ENCODE assay signal across 9 cellular contexts in genomic region chr13:27621116-27621365, GRCh38. TPM values are rescaled to one million over a fixed set of nuclear protein-coding genes. Genes with fewer than 3 reads are reported as not detected.
A peak's percentile ranks its signal among the peaks of the same experiment; 100 is the strongest.
DNase-seq lines count a peak whose midpoint lies in the region; ATAC-seq, FAIRE-seq and TF ChIP-seq lines count a peak whose summit lies in the region.
"Had no signal": no experiment of that assay in that cellular context is flagged by ENCODE, and none has a peak within 500 bp of the region (broad histone marks: within the 10 kb centered on the region; RNA-seq: fewer than 3 reads in every experiment).

No MANE protein-coding gene starts in this region.

- DNase-seq in DMS 273 (lab: John Stamatoyannopoulos, UW; ENCODE audit: unreplicated experiment) (peak; percentile 63), DMS 273 treated with DMSO at 0.1 percent for 48 hours (lab: John Stamatoyannopoulos, UW) (no peak), PC-3 (no peak), endothelial cell of umbilical vein (ENCODE audit: low read depth, low spot score) (peak; percentile 69), ovary (no peak), amniotic stem cell (lab: John Stamatoyannopoulos, UW) (no peak), MV-4-11 (lab: John Stamatoyannopoulos, UW) (no peak)

- no peak for TF ChIP-seq EP300 in ovary (IDR thresholded peaks at IDR 0.05)

- H3K36me3 ChIP-seq in PC-3 (ENCODE audit: low read depth, low read length) (peaks cover 16% of the 10 kb centered on the region; the same call in 1 of the 2 replicates), endothelial cell of umbilical vein (ENCODE audit: control insufficient read depth in 2 of 2, extremely low read depth in 1 of 2, insufficient read depth in 2 of 2, low read length in 2 of 2) (peaks cover 2 to 4% of the 10 kb centered on the region in 2 experiments), ovary (no peaks in the 10 kb centered on the region)

- no peaks in the 10 kb centered on the region for H3K9me3 ChIP-seq in PC-3 (ENCODE audit: low read length)
- H3K9me3 ChIP-seq in endothelial cell of umbilical vein (replicated peaks; ENCODE audit: control insufficient read depth, insufficient read depth, low read length) = no peaks in the 10 kb centered on the region
- H3K9me3 ChIP-seq in ovary = no peaks in the 10 kb centered on the region

- no peaks in the 10 kb centered on the region for H3F3A ChIP-seq in PC-3 (ENCODE audit: low read length, unreplicated experiment)

- intact Hi-C loops in PC-3 (cut with micrococcal nuclease) (loop anchor here (2.0 to 5.0 kb wide), 3 partner anchors 36 to 170 kb away; partner anchors contain the start of gene MTIF3), endothelial cell of umbilical vein (cut with micrococcal nuclease) (loop anchor here (2.0 to 10.0 kb wide), 4 partner anchors 48 to 206 kb away; partner anchors contain the start of genes GSX1 and MTIF3), ovary (cut with DNase I) (loop anchor here in 2 of 4 donors (10.0 kb wide), 2 partner anchors 166 to 346 kb away; partner anchors contain the start of genes MTIF3 (in 1 of the 2) and RASL11A (in 1 of the 2))

- CTCF ChIA-PET in PC-3 (lab: Charles Lee) = interaction anchor here (0.8 kb wide), 1 partner anchor 65 kb away, joined by 3 read pairs; no protein-coding TSS in a partner anchor
- CTCF ChIA-PET in endothelial cell of umbilical vein (lab: Charles Lee) = interaction anchor here (0.9 to 6.3 kb wide), 13 partner anchors 9 to 333 kb away, joined by 3 to 45 read pairs (median 8); no protein-coding TSS in a partner anchor

- H3K4me2 ChIP-seq in PC-3 (ENCODE audit: low read length) (peak overlapping the region; percentile 96), endothelial cell of umbilical vein (ENCODE audit: insufficient read depth, low read length) (peak overlapping the region; percentile 89)

- no peaks in the 10 kb centered on the region for H3K9me2 ChIP-seq in PC-3 (replicated peaks; ENCODE audit: low read length)

- BruUV-seq in PC-3 (replicated peaks; lab: Mats Ljungman, UMichigan) (no TSS peak), endothelial cell of umbilical vein (replicated peaks; lab: Mats Ljungman, UMichigan) (no TSS peak)

- peaks cover 35% of the 10 kb centered on the region for H3K4me1 ChIP-seq in PC-3 (ENCODE audit: insufficient read depth, low read length)
- peaks cover 17% of the 10 kb centered on the region for H3K4me1 ChIP-seq in endothelial cell of umbilical vein (ENCODE audit: control insufficient read depth, extremely low read depth, insufficient read depth, low read length)
- H3K4me1 ChIP-seq in ovary (ENCODE audit: insufficient read depth) = peaks cover 8% of the 10 kb centered on the region

- H3K79me2 ChIP-seq in PC-3 (ENCODE audit: low read length) = peaks cover 83% of the 10 kb centered on the region
- H3K79me2 ChIP-seq in endothelial cell of umbilical vein (ENCODE audit: control insufficient read depth, insufficient read depth, low read length) = peaks cover 68% of the 10 kb centered on the region

- H3K27ac ChIP-seq in PC-3 (ENCODE audit: low read length) (peak overlapping the region; percentile 84), endothelial cell of umbilical vein (ENCODE audit: insufficient read depth, low read depth, low read length) (peak overlapping the region; percentile 64), ovary (peak overlapping the region; percentile 94 to 96)

- peaks cover 46% of the 10 kb centered on the region for H4K20me1 ChIP-seq in PC-3 (ENCODE audit: low read length)
- H4K20me1 ChIP-seq in endothelial cell of umbilical vein (replicated peaks; ENCODE audit: control insufficient read depth, extremely low read depth, insufficient read depth, low read length) = peaks cover 7% of the 10 kb centered on the region

- FAIRE-seq in endothelial cell of umbilical vein (lab: Jason Lieb, UNC) = no peak
- FAIRE-seq: A204.1 had no signal

- dilution Hi-C loops in endothelial cell of umbilical vein (cut with MboI; ENCODE audit: extremely low pct_ligation_motif_present, low sequenced_read_pairs) = no loop called here

- peak overlapping the region; percentile 93 for H3K9ac ChIP-seq in PC-3 (ENCODE audit: low read length)
- H3K9ac ChIP-seq in endothelial cell of umbilical vein (replicated peaks; ENCODE audit: extremely low read depth, insufficient read depth, low read length) = peak overlapping the region; percentile 80

- POLR2A ChIA-PET in PC-3 (lab: Charles Lee; ENCODE audit: unreplicated experiment) = interaction anchor here (0.6 to 0.7 kb wide), 2 partner anchors 600 to 618 kb away, joined by 3 read pairs; no protein-coding TSS in a partner anchor
- POLR2A ChIA-PET in endothelial cell of umbilical vein (lab: Charles Lee) = interaction anchor here (1.2 to 1.3 kb wide), 2 partner anchors 18 to 21 kb away, joined by 3 read pairs; no protein-coding TSS in a partner anchor

- H3K9me1 ChIP-seq in endothelial cell of umbilical vein (replicated peaks; ENCODE audit: control insufficient read depth, extremely low read depth, insufficient read depth, low read length) = no peaks in the 10 kb centered on the region

- ATAC-seq in PC-3 (no peak; the same call in 1 of the 2 replicates), GM21723 (IDR thresholded peaks at IDR 0.05; ENCODE audit: unreplicated experiment) (no peak)

- no peaks in the 10 kb centered on the region for H3K27me3 ChIP-seq in PC-3 (ENCODE audit: low read length)
- no peaks in the 10 kb centered on the region for H3K27me3 ChIP-seq in endothelial cell of umbilical vein (ENCODE audit: control insufficient read depth in 2 of 2, insufficient read depth in 2 of 2, low read length in 2 of 2)
- no peaks in the 10 kb centered on the region for H3K27me3 ChIP-seq in ovary

- TF ChIP-seq POLR2A in endothelial cell of umbilical vein (IDR thresholded peaks at IDR 0.05; ENCODE audit: low read depth, low read length) (no peak), ovary (IDR thresholded peaks at IDR 0.05) (no peak)

- WGBS in ovary, 3 donors = 0% methylated on average over 8 of the region's 8 CpGs

- H2AFZ ChIP-seq in PC-3 (ENCODE audit: low read length) = peak overlapping the region; percentile 93
- H2AFZ ChIP-seq in endothelial cell of umbilical vein (ENCODE audit: low read depth, low read length) = peak overlapping the region; percentile 66

- no peak for TF ChIP-seq CTCF in PC-3 (conservative IDR thresholded peaks at IDR 0.05; ENCODE audit: low read depth, low read length)
- TF ChIP-seq CTCF in endothelial cell of umbilical vein (IDR thresholded peaks at IDR 0.05; ENCODE audit: extremely low read depth in 1 of 2, insufficient read depth in 1 of 2, low read depth in 1 of 2, low read length in 2 of 2) = no peak
- no peak for TF ChIP-seq CTCF in ovary (IDR thresholded peaks at IDR 0.05)

- H3K4me3 ChIP-seq in PC-3 (ENCODE audit: low read length) = peak overlapping the region; percentile 94
- H3K4me3 ChIP-seq in endothelial cell of umbilical vein (replicated peaks in 1 of 3; ENCODE audit: insufficient read depth in 1 of 3, low read depth in 1 of 3, low read length in 3 of 3) = peak overlapping the region; percentile 65 to 85 (median 83)
- peak overlapping the region; percentile 72 for H3K4me3 ChIP-seq in ovary

TF ChIP-seq in endothelial cell of umbilical vein, 7 proteins besides CTCF, POLR2A, EP300 and RAD21:
- TF ChIP-seq POLR2AphosphoS5 (IDR thresholded peaks at IDR 0.05; ENCODE audit: insufficient read depth, low read depth, low read length) (no peak), MYC (IDR thresholded peaks at IDR 0.05; ENCODE audit: low read depth, low read length) (no peak), FOS (IDR thresholded peaks at IDR 0.05; ENCODE audit: borderline replicate concordance, insufficient read depth, low read length) (no peak), JUN (IDR thresholded peaks at IDR 0.05; ENCODE audit: borderline replicate concordance, insufficient read depth, insufficient read length, low read depth) (no peak), EZH2 (IDR thresholded peaks at IDR 0.05; ENCODE audit: borderline replicate concordance, low read depth, low read length, severe bottlenecking) (no peak), GATA2 (IDR thresholded peaks at IDR 0.05; ENCODE audit: insufficient read depth, insufficient read length, low read depth, low read length) (no peak), MAX (IDR thresholded peaks at IDR 0.05; ENCODE audit: insufficient read depth, insufficient read length) (no peak)

RNA-seq across cellular contexts. Expression of gene POLR1D, which starts 0.7 kb away (rescaled TPM):
- total RNA-seq in PC-3 (2014; rRNA removed) (97.2 and 97.9 TPM in 2 replicates), endothelial cell of umbilical vein (104 and 111 TPM in 2 replicates), ovary (100 to 1,000 TPM in 6 of 7 donors, 10 to 100 TPM in 1; 83.7 to 194 (median 115) TPM)
- polyA plus RNA-seq in endothelial cell of umbilical vein (78.1 and 90.7 TPM in 2 replicates), ovary (100 to 1,000 TPM; 174 to 223 TPM)
- polyA plus RNA-seq in endothelial cell of umbilical vein (2011; cell fraction: cytosol; rRNA removed) = 121 and 122 TPM in 2 replicates
- 79.7 and 90.2 TPM in 2 replicates for polyA plus RNA-seq in endothelial cell of umbilical vein (2011; cell fraction: nucleus; rRNA removed)
- 139 and 175 TPM in 2 replicates for polyA plus RNA-seq in endothelial cell of umbilical vein (2012)
- 33.9 and 38.6 TPM in 2 replicates for polyA minus RNA-seq in endothelial cell of umbilical vein
- polyA minus RNA-seq in endothelial cell of umbilical vein (2011; cell fraction: cytosol; rRNA and poly(A)+ RNA removed) = 30.8 TPM
- 26.5 and 28.6 TPM in 2 replicates for polyA minus RNA-seq in endothelial cell of umbilical vein (2011; cell fraction: nucleus; rRNA and poly(A)+ RNA removed)

RNA-seq across cellular contexts. Expression of gene LNX2, which starts 0.7 kb away (rescaled TPM):
- 5.8 and 6.0 TPM in 2 replicates for total RNA-seq in PC-3 (2014; rRNA removed)
- 9.1 and 9.9 TPM in 2 replicates for total RNA-seq in endothelial cell of umbilical vein
- 5.9 and 7.0 TPM in 2 replicates for polyA plus RNA-seq in endothelial cell of umbilical vein
- polyA plus RNA-seq in endothelial cell of umbilical vein (2011; cell fraction: cytosol; rRNA removed) = 6.4 and 6.8 TPM in 2 replicates
- polyA plus RNA-seq in endothelial cell of umbilical vein (2011; cell fraction: nucleus; rRNA removed) = 7.8 and 9.0 TPM in 2 replicates
- polyA plus RNA-seq in endothelial cell of umbilical vein (2012) = 7.7 and 9.7 TPM in 2 replicates
- polyA minus RNA-seq in endothelial cell of umbilical vein = 19.0 and 19.5 TPM in 2 replicates
- polyA minus RNA-seq in endothelial cell of umbilical vein (2011; cell fraction: cytosol; rRNA and poly(A)+ RNA removed) = 7.3 TPM
- polyA minus RNA-seq in endothelial cell of umbilical vein (2011; cell fraction: nucleus; rRNA and poly(A)+ RNA removed) = 15.2 and 18.2 TPM in 2 replicates
- 1 to 10 TPM; 6.6 to 9.8 (median 7.8) TPM for total RNA-seq in ovary
- polyA plus RNA-seq in ovary = 1 to 10 TPM; 3.6 to 8.3 TPM

Comparison
In these comparisons a context has a peak if more than half of its experiments do, and no peak if none do; other contexts are left out.
1. DNase-seq: peak in DMS 273 (single experiment) and endothelial cell of umbilical vein (single experiment); none in DMS 273 treated with DMSO at 0.1 percent for 48 hours (single experiment), PC-3 (single experiment), ovary (0 of 5), amniotic stem cell (single experiment) and MV-4-11 (single experiment).
2. Peak in every context shown above with its lines, with median percentiles within 50 percentile points of each other: H3K27ac ChIP-seq and H3K4me3 ChIP-seq.